In the genomic region with DNA sequence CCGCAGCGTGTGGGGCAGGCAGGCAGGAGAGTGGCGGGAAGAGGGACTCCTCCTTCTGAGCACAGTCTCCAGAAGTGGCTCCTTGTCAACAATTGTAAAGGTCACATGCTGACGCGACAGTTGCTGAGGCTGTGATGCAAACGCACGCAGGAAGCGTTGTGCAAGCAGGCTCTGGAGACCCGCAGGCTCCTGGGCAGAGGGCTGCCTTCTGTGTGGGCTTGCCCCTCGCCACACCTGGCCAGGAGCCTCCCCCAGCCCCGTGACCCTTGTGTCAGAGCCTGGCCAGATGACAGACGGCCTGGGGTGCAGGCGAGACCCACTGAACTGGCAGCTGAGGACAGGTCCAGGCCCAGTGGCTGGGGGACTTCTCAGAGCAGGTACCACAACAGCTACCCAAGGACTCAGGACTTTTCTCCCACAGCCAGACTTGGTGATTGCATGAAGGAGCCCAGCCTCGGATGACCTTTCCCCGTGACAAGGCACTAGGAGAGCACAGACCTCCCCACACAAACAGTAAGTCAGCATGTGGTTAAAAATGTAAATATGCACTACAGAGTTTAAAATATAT, we compare ENCODE assay signal across 9 cellular contexts.
DNase-seq lines count a peak whose midpoint lies in the region; ATAC-seq and TF ChIP-seq lines count a peak whose summit lies in the region.
"Had no signal": no experiment of that assay in that cellular context is flagged by ENCODE, and none has a peak within 500 bp of the region (broad histone marks: within the 10 kb centered on the region; RNA-seq: fewer than 3 reads in every experiment).

No MANE protein-coding gene starts in this region.

- ATAC-seq in left lung, result peak; percentile 80
- no peak for ATAC-seq in GM18520 (IDR thresholded peaks at IDR 0.05; ENCODE audit: unreplicated experiment)

- H3K36me3 ChIP-seq in left lung, result no peaks in the 10 kb centered on the region

- H3K27me3 ChIP-seq in left lung, result no peaks in the 10 kb centered on the region

- peaks cover 0 to 76% of the 10 kb centered on the region in 2 donors for H3K4me1 ChIP-seq in left lung

- peak; percentile 48 for TF ChIP-seq POLR2A in NB4 (IDR thresholded peaks at IDR 0.05; ENCODE audit: extremely low read depth, insufficient read length)

- intact Hi-C loops in left lung (cut with DNase I), result no loop called here

- H3K27ac ChIP-seq in angular gyrus (ENCODE audit: low read depth, low read length), result peak overlapping the region; percentile 27
- peak overlapping the region; percentile 80 to 95 for H3K27ac ChIP-seq in left lung
- H3K27ac ChIP-seq in substantia nigra (ENCODE audit: low read depth, low read length, poor library complexity, severe bottlenecking), result peak overlapping the region; percentile 53

- DNase-seq in NB4 (ENCODE audit: low read depth), result peak; percentile 99
- DNase-seq in left lung, result peak; percentile 89 to 94
- DNase-seq in substantia nigra (lab: John Stamatoyannopoulos, UW), result peak in 32 of 49 donors; percentile 3 to 67 (median 31)
- no peak for DNase-seq in iPS-NIHi7 (ENCODE audit: extremely low spot score)
- DNase-seq in activated gamma-delta T cell treated with Interleukin-2 at 50 U/mL for 16 hours, result no peak
- DNase-seq in superior temporal gyrus (ENCODE audit: extremely low spot score), result no peak
- DNase-seq: NCI-H146 had no signal

- H3K9me3 ChIP-seq in left lung, result no peaks in the 10 kb centered on the region

- H3K4me3 ChIP-seq in NB4 (ENCODE audit: low read depth, low read length) (peak overlapping the region; percentile 59), left lung (no peak overlapping the region)

- TF ChIP-seq CTCF in NB4 (IDR thresholded peaks at IDR 0.05; ENCODE audit: low read depth, low read length) (no peak), left lung (IDR thresholded peaks at IDR 0.05) (no peak)

Comparison
In these comparisons a context has a peak if more than half of its experiments do, and no peak if none do; other contexts are left out.
1. DNase-seq: peak in NB4 (single experiment), left lung (2 of 2) and substantia nigra (32 of 49); none in iPS-NIHi7 (single experiment), activated gamma-delta T cell treated with Interleukin-2 at 50 U/mL for 16 hours (single experiment) and superior temporal gyrus (single experiment).
2. H3K27ac ChIP-seq: peak in every context shown above with its lines; median percentile 88 in left lung; 53 in substantia nigra; 27 in angular gyrus.